In the genomic region with DNA sequence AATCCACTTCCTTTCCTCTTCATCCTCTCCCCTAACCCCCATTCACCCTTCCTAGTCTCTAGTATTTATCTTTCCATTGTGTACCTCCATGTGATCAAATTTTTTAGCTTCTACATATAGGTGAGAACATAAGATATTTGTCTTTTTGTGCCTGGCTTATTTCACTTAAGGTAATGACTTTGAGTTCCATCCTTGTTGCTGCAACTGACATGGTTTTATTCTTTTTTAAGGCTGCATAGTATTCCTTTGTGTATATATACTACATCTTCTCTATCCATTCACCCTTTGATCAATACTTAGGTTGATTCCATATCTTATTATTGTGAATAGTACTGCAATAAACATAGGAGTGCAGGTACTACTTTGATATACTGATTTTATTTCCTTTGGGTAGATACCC, we compare ENCODE assay signal across 9 cellular contexts.
"Had no signal": no experiment of that assay in that cellular context is flagged by ENCODE, and none has a peak within 500 bp of the region (broad histone marks: within the 10 kb centered on the region; RNA-seq: fewer than 3 reads in every experiment).

No MANE protein-coding gene starts in this region.

- DNase-seq: IMR-90, Karpas-422, KBM-7, KG1 had no signal

- H3K27ac ChIP-seq: HL-60, KMS-11 had no signal

- H3K4me2 ChIP-seq: KMS-11 had no signal

- FAIRE-seq: HepG2, HTR-8/SVneo had no signal

- ATAC-seq: HepG2 had no signal

- H3K27ac Mint-ChIP-seq: IgD-negative memory B cell had no signal

- H3K9ac ChIP-seq: KMS-11 had no signal

- H3K27me3 Mint-ChIP-seq: IgD-negative memory B cell had no signal
